Comparison of ENCODE assay signal across 1 cellular context in the genomic region with DNA sequence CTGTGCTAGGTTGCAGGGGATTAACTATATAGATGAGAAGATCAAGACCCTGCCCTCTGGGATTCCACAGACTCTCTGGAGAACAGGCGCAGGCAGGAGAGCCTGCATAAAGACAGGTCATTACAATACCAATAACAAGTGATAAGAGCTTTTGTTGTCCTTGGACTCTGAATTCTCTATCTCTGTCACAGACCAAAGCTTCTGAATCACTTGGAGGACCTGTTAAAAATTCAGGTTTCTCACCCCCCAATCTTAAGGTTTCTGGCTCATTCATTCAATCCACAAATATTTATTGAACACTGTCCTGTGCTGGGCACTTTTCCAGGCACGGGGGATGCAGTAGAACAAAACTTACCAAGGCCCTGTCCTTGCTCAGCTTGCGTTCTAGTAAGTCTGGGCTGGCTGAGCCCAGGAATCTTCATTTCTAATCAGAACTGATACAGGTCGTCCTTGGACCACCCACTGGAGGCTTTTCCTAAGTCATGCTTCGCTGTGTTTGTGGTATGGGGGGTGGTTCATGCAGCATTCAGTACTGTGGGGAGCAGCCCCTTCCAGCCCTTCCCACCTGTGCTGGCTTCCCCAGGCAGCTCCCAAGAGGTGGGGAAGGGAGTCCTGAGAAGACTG.
TF ChIP-seq lines count a peak whose summit lies in the region.

No MANE protein-coding gene starts in this region.

TF ChIP-seq in GM12878, 131 proteins besides CTCF, POLR2A, EP300 and RAD21:
- TF ChIP-seq, protein P1, sequence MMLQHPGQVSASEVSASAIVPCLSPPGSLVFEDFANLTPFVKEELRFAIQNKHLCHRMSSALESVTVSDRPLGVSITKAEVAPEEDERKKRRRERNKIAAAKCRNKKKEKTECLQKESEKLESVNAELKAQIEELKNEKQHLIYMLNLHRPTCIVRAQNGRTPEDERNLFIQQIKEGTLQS (IDR thresholded peaks at IDR 0.05; ENCODE audit: borderline replicate concordance, extremely low read depth, low read depth, low read length), result no peak
- TF ChIP-seq MXI1 (IDR thresholded peaks at IDR 0.05; ENCODE audit: low read depth, low read length) (no peak), GATAD2B (conservative IDR thresholded peaks at IDR 0.05; ENCODE audit: low read depth) (no peak), TARDBP (IDR thresholded peaks at IDR 0.05; ENCODE audit: borderline replicate concordance) (no peak), ZZZ3 (IDR thresholded peaks at IDR 0.05; ENCODE audit: control insufficient read depth, insufficient read length, low read depth) (no peak), RUNX3 (IDR thresholded peaks at IDR 0.05; ENCODE audit: low read length) (no peak), SMC3 (IDR thresholded peaks at IDR 0.05; ENCODE audit: borderline replicate concordance, low read length) (no peak), CHD1 (IDR thresholded peaks at IDR 0.05; ENCODE audit: low read depth, low read length) (no peak), SMAD1 (IDR thresholded peaks at IDR 0.05; ENCODE audit: low read depth, partially characterized antibody) (no peak), TAF1 (IDR thresholded peaks at IDR 0.05; ENCODE audit: borderline replicate concordance, low read depth, low read length) (no peak), CHD4 (IDR thresholded peaks at IDR 0.05) (no peak), BMI1 (IDR thresholded peaks at IDR 0.05; ENCODE audit: borderline replicate concordance) (no peak), CHD2 (IDR thresholded peaks at IDR 0.05; ENCODE audit: borderline replicate concordance, low read depth, low read length) (no peak), TCF7 (IDR thresholded peaks at IDR 0.05; ENCODE audit: borderline replicate concordance) (no peak), SUZ12 (IDR thresholded peaks at IDR 0.05; ENCODE audit: unreplicated experiment) (no peak), EZH2 (IDR thresholded peaks at IDR 0.05; ENCODE audit: borderline replicate concordance, control insufficient read depth, low read depth, low read length) (no peak), SMARCA5 (IDR thresholded peaks at IDR 0.05) (no peak)
- TF ChIP-seq, protein P2, sequence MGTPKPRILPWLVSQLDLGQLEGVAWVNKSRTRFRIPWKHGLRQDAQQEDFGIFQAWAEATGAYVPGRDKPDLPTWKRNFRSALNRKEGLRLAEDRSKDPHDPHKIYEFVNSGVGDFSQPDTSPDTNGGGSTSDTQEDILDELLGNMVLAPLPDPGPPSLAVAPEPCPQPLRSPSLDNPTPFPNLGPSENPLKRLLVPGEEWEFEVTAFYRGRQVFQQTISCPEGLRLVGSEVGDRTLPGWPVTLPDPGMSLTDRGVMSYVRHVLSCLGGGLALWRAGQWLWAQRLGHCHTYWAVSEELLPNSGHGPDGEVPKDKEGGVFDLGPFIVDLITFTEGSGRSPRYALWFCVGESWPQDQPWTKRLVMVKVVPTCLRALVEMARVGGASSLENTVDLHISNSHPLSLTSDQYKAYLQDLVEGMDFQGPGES (IDR thresholded peaks at IDR 0.05), result no peak
- TF ChIP-seq, protein P3, sequence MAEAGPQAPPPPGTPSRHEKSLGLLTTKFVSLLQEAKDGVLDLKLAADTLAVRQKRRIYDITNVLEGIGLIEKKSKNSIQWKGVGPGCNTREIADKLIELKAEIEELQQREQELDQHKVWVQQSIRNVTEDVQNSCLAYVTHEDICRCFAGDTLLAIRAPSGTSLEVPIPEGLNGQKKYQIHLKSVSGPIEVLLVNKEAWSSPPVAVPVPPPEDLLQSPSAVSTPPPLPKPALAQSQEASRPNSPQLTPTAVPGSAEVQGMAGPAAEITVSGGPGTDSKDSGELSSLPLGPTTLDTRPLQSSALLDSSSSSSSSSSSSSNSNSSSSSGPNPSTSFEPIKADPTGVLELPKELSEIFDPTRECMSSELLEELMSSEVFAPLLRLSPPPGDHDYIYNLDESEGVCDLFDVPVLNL (IDR thresholded peaks at IDR 0.05; ENCODE audit: low read depth, low read length), result no peak
